9 cellular contexts compared by ENCODE assay signal in the genomic region with DNA sequence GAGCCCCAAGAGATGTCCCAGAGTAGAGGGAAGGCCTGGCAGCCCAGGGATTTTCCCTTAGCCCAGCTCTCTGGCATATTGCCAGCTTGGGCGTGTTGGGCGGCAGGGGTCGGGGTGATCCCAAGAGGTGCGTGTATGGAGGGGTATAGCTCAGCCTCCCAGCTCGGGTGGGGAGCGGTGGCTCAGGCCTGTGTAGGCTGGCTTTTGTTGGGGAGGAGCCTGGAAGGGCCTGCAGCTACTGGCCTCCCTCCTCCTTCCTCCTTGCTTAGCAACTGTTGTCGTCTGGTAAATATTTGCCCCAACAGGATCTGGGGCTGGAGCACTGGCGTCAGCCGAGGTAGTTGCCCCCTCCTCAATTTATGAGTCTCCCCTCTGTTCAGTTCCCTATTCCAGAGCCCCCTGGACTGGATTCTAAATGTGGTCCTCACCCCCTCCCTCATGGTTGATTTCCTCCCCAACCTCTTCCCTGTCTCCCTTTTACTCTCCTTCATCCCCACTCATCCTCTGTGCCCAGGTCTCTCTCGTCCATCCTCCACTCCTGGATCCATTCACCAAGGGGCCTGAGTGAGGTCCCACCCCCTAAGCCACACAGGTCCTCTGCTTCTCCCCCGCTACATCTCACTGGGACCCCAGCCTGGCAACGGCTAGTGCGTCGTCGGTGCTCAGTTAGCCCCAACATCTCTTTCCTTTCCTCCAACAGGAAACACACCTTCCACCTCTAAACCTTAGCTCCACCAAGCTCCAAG. TPM values are rescaled to one million over a fixed set of nuclear protein-coding genes. Genes with fewer than 3 reads are reported as not detected.
DNase-seq lines count a peak whose midpoint lies in the region; ATAC-seq, FAIRE-seq and TF ChIP-seq lines count a peak whose summit lies in the region.
"Had no signal": no experiment of that assay in that cellular context is flagged by ENCODE, and none has a peak within 500 bp of the region (broad histone marks: within the 10 kb centered on the region; RNA-seq: fewer than 3 reads in every experiment).

No MANE protein-coding gene starts in this region.

- H4K8ac ChIP-seq in H1 (ENCODE audit: extremely low read depth, insufficient read depth, low read length) = peak overlapping the region; percentile 82; the same call in 1 of the 2 replicates

- peak overlapping the region; percentile 97 for H2BK12ac ChIP-seq in H1 (ENCODE audit: low read depth, low read length)

- H3K4me1 ChIP-seq in H1 (replicated peaks in 1 of 4; ENCODE audit: control insufficient read depth in 3 of 4, insufficient read depth in 4 of 4, low read length in 3 of 4) = peaks cover 10 to 37% (median 32%) of the 10 kb centered on the region in 4 experiments
- peaks cover 59 to 66% of the 10 kb centered on the region in 2 donors for H3K4me1 ChIP-seq in mucosa of rectum (ENCODE audit: control insufficient read depth in 2 of 2, insufficient read depth in 2 of 2, low read length in 2 of 2)
- H3K4me1 ChIP-seq in vagina = peaks cover 69% of the 10 kb centered on the region

- no peak overlapping the region for H3K14ac ChIP-seq in H1 (ENCODE audit: insufficient read length)

- no peak overlapping the region for H2AFZ ChIP-seq in H1 (ENCODE audit: low read length)

- peaks cover 0 to 4% of the 10 kb centered on the region in 2 experiments for H4K20me1 ChIP-seq in H1 (replicated peaks in 1 of 2; ENCODE audit: control insufficient read depth in 1 of 2, insufficient read depth in 2 of 2, low read length in 2 of 2)

- FAIRE-seq in H1 (lab: Jason Lieb, UNC) = no peak

- H3K27ac ChIP-seq in H1 (ENCODE audit: low read depth, low read length) = peak overlapping the region; percentile 76
- peak overlapping the region; percentile 93 to 98 for H3K27ac ChIP-seq in mucosa of rectum (ENCODE audit: low read depth in 2 of 2, low read length in 2 of 2)
- peak overlapping the region; percentile 99 for H3K27ac ChIP-seq in vagina

- WGBS in H1 (ENCODE audit: extremely low coverage in 1 of 2, insufficient coverage in 1 of 2, insufficient read length in 1 of 2, insufficient replicate concordance in 2 of 2, low coverage in 1 of 2, low lambda C conversion rate in 2 of 2, missing lambda C conversion rate in 1 of 2), 2 experiments = 85% methylated on average over 15 of the region's 15 CpGs; no CpG with 5 or more reads in 1 of the 2 experiments

- peak overlapping the region in 2 of 4 experiments; percentile 34 to 36; a peak in 2 of 7 replicates for H3K9ac ChIP-seq in H1 (replicated peaks in 1 of 4; ENCODE audit: extremely low read depth in 1 of 4, low read depth in 3 of 4, low read length in 3 of 4)
- peak overlapping the region; percentile 75 to 91 for H3K9ac ChIP-seq in mucosa of rectum (ENCODE audit: low read depth in 1 of 2, low read length in 2 of 2)

- H3K23ac ChIP-seq in H1 (ENCODE audit: insufficient read length) = no peak overlapping the region

- ATAC-seq in HG03520 (IDR thresholded peaks at IDR 0.05; ENCODE audit: unreplicated experiment) = no peak

- in situ Hi-C loops in Caki2 (cut with HindIII; ENCODE audit: low pct_unique_long_range_greater_than_20kb, low sequenced_read_pairs) = no loop called here

- peaks cover 4% of the 10 kb centered on the region; the same call in 1 of the 2 replicates for H3K79me1 ChIP-seq in H1 (ENCODE audit: low read depth, low read length)

- no peaks in the 10 kb centered on the region for H3K36me3 ChIP-seq in H1 (ENCODE audit: control insufficient read depth in 2 of 4, insufficient read depth in 4 of 4, low read length in 3 of 4)
- no peaks in the 10 kb centered on the region for H3K36me3 ChIP-seq in mucosa of rectum (ENCODE audit: control insufficient read depth in 2 of 2, insufficient read depth in 2 of 2, low read length in 2 of 2)
- H3K36me3 ChIP-seq in vagina = no peaks in the 10 kb centered on the region

- TF ChIP-seq RAD21 in Ishikawa (IDR thresholded peaks at IDR 0.05; ENCODE audit: low read depth) = no peak
- no peak for TF ChIP-seq RAD21 in H1 (IDR thresholded peaks at IDR 0.05 in 1 of 2, conservative IDR thresholded peaks at IDR 0.05 in 1 of 2; ENCODE audit: low read depth in 2 of 2, low read length in 2 of 2)

- CTCF ChIA-PET in H1 (lab: Charles Lee; ENCODE audit: partially characterized antibody) = interaction anchor here (0.7 to 29.5 kb wide), 6 partner anchors 8 to 120 kb away, joined by 3 to 1994 read pairs (median 38); a partner anchor contains a TSS

- peak overlapping the region; percentile 55 for H3K18ac ChIP-seq in H1 (ENCODE audit: extremely low read depth, low read length)

- H3K79me2 ChIP-seq in H1 (ENCODE audit: control insufficient read depth in 1 of 2, insufficient read depth in 2 of 2, low read length in 2 of 2) = no peaks in the 10 kb centered on the region

- peaks cover 7% of the 10 kb centered on the region; the same call in 1 of the 2 replicates for H3K23me2 ChIP-seq in H1 (ENCODE audit: low read depth, low read length)

- no peak for TF ChIP-seq EP300 in Ishikawa (IDR thresholded peaks at IDR 0.05; ENCODE audit: borderline replicate concordance)
- TF ChIP-seq EP300 in H1 (IDR thresholded peaks at IDR 0.05; ENCODE audit: borderline replicate concordance in 1 of 2, low read depth in 2 of 2, low read length in 2 of 2) = no peak

- TF ChIP-seq POLR2A in H1 (IDR thresholded peaks at IDR 0.05; ENCODE audit: control extremely low read depth in 1 of 2, low read depth in 2 of 2, low read length in 2 of 2) = no peak
- no peak for TF ChIP-seq POLR2A in vagina (IDR thresholded peaks at IDR 0.05)

- DNase-seq in Caki2 (ENCODE audit: low read depth) (peak; percentile 88), UCSD-AML1 (lab: John Stamatoyannopoulos, UW; ENCODE audit: unreplicated experiment) (peak; percentile 47), H1 (ENCODE audit: low read depth in 1 of 2, low spot score in 2 of 2) (no peak), vagina (ENCODE audit: extremely low spot score in 2 of 2) (no peak), mesenteric fat pad (ENCODE audit: low spot score) (no peak)

- H3K9me3 ChIP-seq in H1 (ENCODE audit: insufficient read depth in 2 of 2, low read depth in 1 of 2, low read length in 1 of 2) = no peaks in the 10 kb centered on the region
- H3K9me3 ChIP-seq in mucosa of rectum (ENCODE audit: control insufficient read depth in 2 of 2, low read length in 2 of 2) = no peaks in the 10 kb centered on the region
- H3K9me3 ChIP-seq in vagina = no peaks in the 10 kb centered on the region

- H3K27me3 ChIP-seq in H1 (replicated peaks in 1 of 4; ENCODE audit: control insufficient read depth in 3 of 4, extremely low read depth in 1 of 4, insufficient read depth in 3 of 4, low read length in 3 of 4) (no peaks in the 10 kb centered on the region; a peak in 1 of 7 replicates), mucosa of rectum (ENCODE audit: control insufficient read depth in 2 of 2, insufficient read depth in 2 of 2, low read length in 2 of 2) (no peaks in the 10 kb centered on the region), vagina (no peaks in the 10 kb centered on the region)

- H2BK120ac ChIP-seq in H1 (replicated peaks; ENCODE audit: low read depth, low read length) = no peak overlapping the region

- no peak overlapping the region for H4K5ac ChIP-seq in H1 (ENCODE audit: insufficient read length, low read depth, low read length)

- H2BK20ac ChIP-seq in H1 (ENCODE audit: low read length) = peak overlapping the region; percentile 98

- intact Hi-C loops in vagina (cut with DNase I) = no loop called here

- TF ChIP-seq CTCF in H1 (IDR thresholded peaks at IDR 0.05; ENCODE audit: control extremely low read depth in 1 of 3, insufficient read depth in 1 of 3, low read depth in 1 of 3, low read length in 3 of 3) (no peak), vagina (IDR thresholded peaks at IDR 0.05) (no peak)

- H2BK15ac ChIP-seq in H1 (ENCODE audit: low read length) = peak overlapping the region; percentile 94

- H2BK5ac ChIP-seq in H1 (ENCODE audit: low read depth, low read length) = peak overlapping the region; percentile 98

- H3K4me3 ChIP-seq in H1 (ENCODE audit: extremely low read depth in 1 of 4, insufficient read depth in 2 of 4, low read depth in 3 of 4, low read length in 4 of 4) (no peak overlapping the region; a peak in 1 of 8 replicates), mucosa of rectum (ENCODE audit: low read length in 2 of 2) (peak overlapping the region; percentile 9 to 14), vagina (peak overlapping the region in 1 of 2 donors; percentile 17)

- H3K4ac ChIP-seq in H1 (replicated peaks; ENCODE audit: insufficient read length, low read depth, low read length) = no peak overlapping the region

- no peak overlapping the region for H3K56ac ChIP-seq in H1 (replicated peaks; ENCODE audit: insufficient read length, low read depth, low read length)

- H3K4me2 ChIP-seq in H1 (ENCODE audit: insufficient read depth in 1 of 2, low read depth in 2 of 2, low read length in 2 of 2) = peak overlapping the region in 1 of 2 experiments; percentile 79; a peak in 2 of 4 replicates

- peak overlapping the region; percentile 40 for H4K91ac ChIP-seq in H1 (replicated peaks; ENCODE audit: insufficient read length, low read length)

- POLR2A ChIA-PET in H1 (lab: Charles Lee; ENCODE audit: partially characterized antibody) = interaction anchor here (0.8 to 29.6 kb wide), 7 partner anchors 9 to 142 kb away, joined by 3 to 763 read pairs (median 3); a partner anchor contains a TSS

- H2AK5ac ChIP-seq in H1 (ENCODE audit: low read depth, low read length) = peak overlapping the region; percentile 99

RNA-seq across cellular contexts. Expression of a gene that starts 10.3 kb away (rescaled TPM):
- total RNA-seq in Caki2 (2014; rRNA removed; shearing (Covaris generic); ENCODE audit: low replicate concordance) = 652 and 715 TPM in 2 replicates
- 46.8 and 48.0 TPM in 2 replicates for total RNA-seq in H1 (2021; fragmentation: NEBNext Ultra II Directional; extraction: Animal tissue kit (Norgen Biotek cat#: 25700))
- polyA plus RNA-seq in H1 (2011; rRNA removed) = 25.8 and 38.3 TPM in 2 replicates
- 33.6 TPM for polyA plus RNA-seq in H1 (2011; cell fraction: cytosol; rRNA removed)
- 78.1 TPM for polyA plus RNA-seq in H1 (2011; cell fraction: nucleus; rRNA removed)
- polyA plus RNA-seq in H1 (2012, experiment 1 of 2) = 36.7 to 43.4 TPM (median 39.1 TPM) in 4 replicates
- polyA plus RNA-seq in H1 (2012, experiment 2 of 2) = 56.7 TPM
- 34.7 TPM for polyA plus RNA-seq in H1 (2013, experiment 1 of 2)
- polyA plus RNA-seq in H1 (2013, experiment 2 of 2) = 32.6 TPM
- 15.1 and 20.9 TPM in 2 replicates for polyA minus RNA-seq in H1 (2011; rRNA and poly(A)+ RNA removed)
- 33.7 TPM for polyA minus RNA-seq in H1 (2011; cell fraction: cytosol; rRNA and poly(A)+ RNA removed)
- 28.1 TPM for polyA minus RNA-seq in H1 (2011; cell fraction: nucleus; rRNA and poly(A)+ RNA removed)
- total RNA-seq in vagina (436 TPM), mesenteric fat pad (901 TPM)

RNA-seq across cellular contexts. Expression of a gene that starts 22.0 kb away (rescaled TPM):
- 0.64 and 2.0 TPM in 2 replicates for total RNA-seq in Caki2 (2014; rRNA removed; shearing (Covaris generic); ENCODE audit: low replicate concordance)
- total RNA-seq in H1 (2021; fragmentation: NEBNext Ultra II Directional; extraction: Animal tissue kit (Norgen Biotek cat#: 25700)) = 52.4 and 54.7 TPM in 2 replicates
- polyA plus RNA-seq in H1 (2011; rRNA removed) = 34.1 and 43.5 TPM in 2 replicates
- 30.7 TPM for polyA plus RNA-seq in H1 (2011; cell fraction: cytosol; rRNA removed)
- polyA plus RNA-seq in H1 (2011; cell fraction: nucleus; rRNA removed) = 122 TPM
- 42.2 to 51.4 TPM (median 46.7 TPM) in 4 replicates for polyA plus RNA-seq in H1 (2012, experiment 1 of 2)
- polyA plus RNA-seq in H1 (2012, experiment 2 of 2) = 37.7 TPM
- 50.4 TPM for polyA plus RNA-seq in H1 (2013, experiment 1 of 2)
- polyA plus RNA-seq in H1 (2013, experiment 2 of 2) = 45.1 TPM
- 43.0 and 47.3 TPM in 2 replicates for polyA minus RNA-seq in H1 (2011; rRNA and poly(A)+ RNA removed)
- polyA minus RNA-seq in H1 (2011; cell fraction: cytosol; rRNA and poly(A)+ RNA removed) = 55.2 TPM
- 107 TPM for polyA minus RNA-seq in H1 (2011; cell fraction: nucleus; rRNA and poly(A)+ RNA removed)
- 1.2 TPM for total RNA-seq in vagina
- total RNA-seq in mesenteric fat pad = 0.58 TPM

RNA-seq across cellular contexts. Expression of a gene that starts 43.3 kb away (rescaled TPM):
- total RNA-seq in Caki2 (2014; rRNA removed; shearing (Covaris generic); ENCODE audit: low replicate concordance) = not detected in 2 replicates
- 34.8 and 38.5 TPM in 2 replicates for total RNA-seq in H1 (2021; fragmentation: NEBNext Ultra II Directional; extraction: Animal tissue kit (Norgen Biotek cat#: 25700))
- polyA plus RNA-seq in H1 (2011; rRNA removed) = 98.2 and 117 TPM in 2 replicates
- polyA plus RNA-seq in H1 (2011; cell fraction: cytosol; rRNA removed) = 110 TPM
- polyA plus RNA-seq in H1 (2011; cell fraction: nucleus; rRNA removed) = 61.3 TPM
- 66.9 to 78.3 TPM (median 74.1 TPM) in 4 replicates for polyA plus RNA-seq in H1 (2012, experiment 1 of 2)
- polyA plus RNA-seq in H1 (2012, experiment 2 of 2) = 91.5 TPM
- polyA plus RNA-seq in H1 (2013, experiment 1 of 2) = 48.0 TPM
- polyA plus RNA-seq in H1 (2013, experiment 2 of 2) = 50.7 TPM
- polyA minus RNA-seq in H1 (2011; rRNA and poly(A)+ RNA removed) = 50.6 and 52.5 TPM in 2 replicates
- polyA minus RNA-seq in H1 (2011; cell fraction: cytosol; rRNA and poly(A)+ RNA removed) = 24.8 TPM
- polyA minus RNA-seq in H1 (2011; cell fraction: nucleus; rRNA and poly(A)+ RNA removed) = 19.2 TPM
- 52.1 TPM for total RNA-seq in vagina
- not detected for total RNA-seq in mesenteric fat pad
- total RNA-seq: T-helper 2 cell treated with Interferon-gamma antibody and Interleukin-4, amounts not matched to agents 100 ng/mL and 5 ng/mL, for 36 hours had no signal

RNA-seq across cellular contexts. Expression of a gene that starts 49.1 kb away (rescaled TPM):
- 1.9 and 2.0 TPM in 2 replicates for total RNA-seq in Caki2 (2014; rRNA removed; shearing (Covaris generic); ENCODE audit: low replicate concordance)
- 5.9 and 7.3 TPM in 2 replicates for total RNA-seq in H1 (2021; fragmentation: NEBNext Ultra II Directional; extraction: Animal tissue kit (Norgen Biotek cat#: 25700))
- polyA plus RNA-seq in H1 (2011; rRNA removed) = 10.6 and 12.0 TPM in 2 replicates
- polyA plus RNA-seq in H1 (2011; cell fraction: cytosol; rRNA removed) = 10.3 TPM
- 27.7 TPM for polyA plus RNA-seq in H1 (2011; cell fraction: nucleus; rRNA removed)
- polyA plus RNA-seq in H1 (2012, experiment 1 of 2) = 5.9 to 11.9 TPM (median 8.7 TPM) in 4 replicates
- 6.4 TPM for polyA plus RNA-seq in H1 (2012, experiment 2 of 2)
- 6.5 TPM for polyA plus RNA-seq in H1 (2013, experiment 1 of 2)
- 6.3 TPM for polyA plus RNA-seq in H1 (2013, experiment 2 of 2)
- polyA minus RNA-seq in H1 (2011; rRNA and poly(A)+ RNA removed) = 11.9 TPM in 2 replicates
- 12.0 TPM for polyA minus RNA-seq in H1 (2011; cell fraction: cytosol; rRNA and poly(A)+ RNA removed)
- 15.1 TPM for polyA minus RNA-seq in H1 (2011; cell fraction: nucleus; rRNA and poly(A)+ RNA removed)
- total RNA-seq in vagina (18.7 TPM), mesenteric fat pad (31.9 TPM)

RNA-seq across cellular contexts. Expression of a gene that starts 49.7 kb away (rescaled TPM):
- 14.3 and 28.3 TPM in 2 replicates for total RNA-seq in Caki2 (2014; rRNA removed; shearing (Covaris generic); ENCODE audit: low replicate concordance)
- total RNA-seq in H1 (2021; fragmentation: NEBNext Ultra II Directional; extraction: Animal tissue kit (Norgen Biotek cat#: 25700)) = 50.5 and 54.7 TPM in 2 replicates
- 122 and 131 TPM in 2 replicates for polyA plus RNA-seq in H1 (2011; rRNA removed)
- 109 TPM for polyA plus RNA-seq in H1 (2011; cell fraction: cytosol; rRNA removed)
- 74.9 TPM for polyA plus RNA-seq in H1 (2011; cell fraction: nucleus; rRNA removed)
- 77.2 to 105 TPM (median 92.7 TPM) in 4 replicates for polyA plus RNA-seq in H1 (2012, experiment 1 of 2)
- polyA plus RNA-seq in H1 (2012, experiment 2 of 2) = 70.5 TPM
- 63.5 TPM for polyA plus RNA-seq in H1 (2013, experiment 1 of 2)
- polyA plus RNA-seq in H1 (2013, experiment 2 of 2) = 69.2 TPM
- polyA minus RNA-seq in H1 (2011; rRNA and poly(A)+ RNA removed) = 18.2 and 23.3 TPM in 2 replicates
- 14.1 TPM for polyA minus RNA-seq in H1 (2011; cell fraction: cytosol; rRNA and poly(A)+ RNA removed)
- polyA minus RNA-seq in H1 (2011; cell fraction: nucleus; rRNA and poly(A)+ RNA removed) = 22.4 TPM
- total RNA-seq in vagina = 73.9 TPM
- total RNA-seq in mesenteric fat pad = 65.5 TPM

Comparison
In these comparisons a context has a peak if more than half of its experiments do, and no peak if none do; other contexts are left out.
1. DNase-seq: peak in Caki2 (single experiment) and UCSD-AML1 (single experiment); none in H1 (0 of 2), vagina (0 of 2) and mesenteric fat pad (single experiment).
2. H3K4me3 ChIP-seq: peak in mucosa of rectum (2 of 2); none in H1 (0 of 4).
3. RNA of a gene that starts 22.0 kb away (total RNA-seq): 52.4 to 54.7 TPM in H1; 1.2 TPM in vagina (single experiment), 0.64 to 2.0 TPM in Caki2 and 0.58 TPM in mesenteric fat pad (single experiment); every median in the first group is over 10 times any median in the second.
4. RNA of a gene that starts 43.3 kb away (total RNA-seq): 52.1 TPM in vagina (single experiment) and 34.8 to 38.5 TPM in H1; not detected in mesenteric fat pad (single experiment) and not detected in Caki2; every median in the first group is over 10 times any median in the second.
5. Peak in every context shown above with its lines, with median percentiles within 50 percentile points of each other: H3K27ac ChIP-seq.